10 cellular contexts compared by ENCODE assay signal in the genomic region with DNA sequence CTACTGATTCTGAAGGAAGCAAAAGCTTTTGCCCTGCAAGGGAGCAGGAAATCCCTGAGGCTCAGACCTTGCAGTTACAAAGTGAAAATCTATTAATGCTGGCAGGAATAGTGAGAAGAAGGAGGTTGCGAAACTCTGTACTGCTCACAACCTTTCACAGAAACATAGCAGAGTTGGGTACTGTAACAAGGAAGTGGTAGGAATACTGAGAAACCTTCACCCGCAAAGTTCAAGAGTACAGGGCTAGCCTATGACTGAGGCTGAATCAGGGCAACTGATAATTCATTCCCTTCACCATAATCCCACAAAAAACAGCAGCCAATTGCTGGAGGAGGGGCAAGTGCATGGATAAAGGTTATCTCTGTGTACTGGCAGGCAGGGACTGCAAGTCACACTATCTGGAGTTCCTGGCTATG.
A peak's percentile ranks its signal among the peaks of the same experiment; 100 is the strongest.
DNase-seq lines count a peak whose midpoint lies in the region; ATAC-seq and TF ChIP-seq lines count a peak whose summit lies in the region.
"Had no signal": no experiment of that assay in that cellular context is flagged by ENCODE, and none has a peak within 500 bp of the region (broad histone marks: within the 10 kb centered on the region; RNA-seq: fewer than 3 reads in every experiment).

No MANE protein-coding gene starts in this region.

- ATAC-seq in GM21447 (IDR thresholded peaks at IDR 0.05; ENCODE audit: unreplicated experiment) (peak; percentile 88), HG03521 (IDR thresholded peaks at IDR 0.05; ENCODE audit: unreplicated experiment) (peak; percentile 92)

- no peak overlapping the region for H3K4me3 ChIP-seq in cardiac fibroblast (replicated peaks in 1 of 2; ENCODE audit: low read depth in 2 of 2, low read length in 2 of 2)
- H3K4me3 ChIP-seq: cardiac muscle cell had no signal

- TF ChIP-seq CTCF in cardiac fibroblast (IDR thresholded peaks at IDR 0.05; ENCODE audit: low read depth, low read length) = no peak

- DNase-seq in AML-193 (lab: John Stamatoyannopoulos, UW) = peak; percentile 80 to 83
- DNase-seq in cardiac fibroblast (ENCODE audit: low read depth in 2 of 2) = peak; percentile 64 to 87
- no peak for DNase-seq in AG08396 (ENCODE audit: low spot score)
- DNase-seq in NCI-H1694 (lab: John Stamatoyannopoulos, UW) = no peak
- no peak for DNase-seq in NCI-H2227 treated with DMSO at 0.1 percent for 48 hours (lab: John Stamatoyannopoulos, UW)
- DNase-seq in pons (ENCODE audit: low spot score) = no peak
- DNase-seq: NCI-H510A had no signal

Comparison
In these comparisons a context has a peak if more than half of its experiments do, and no peak if none do; other contexts are left out.
1. DNase-seq: peak in AML-193 (2 of 2) and cardiac fibroblast (2 of 2); none in AG08396 (single experiment), NCI-H1694 (single experiment), NCI-H2227 treated with DMSO at 0.1 percent for 48 hours (single experiment) and pons (single experiment).